In the genomic region with DNA sequence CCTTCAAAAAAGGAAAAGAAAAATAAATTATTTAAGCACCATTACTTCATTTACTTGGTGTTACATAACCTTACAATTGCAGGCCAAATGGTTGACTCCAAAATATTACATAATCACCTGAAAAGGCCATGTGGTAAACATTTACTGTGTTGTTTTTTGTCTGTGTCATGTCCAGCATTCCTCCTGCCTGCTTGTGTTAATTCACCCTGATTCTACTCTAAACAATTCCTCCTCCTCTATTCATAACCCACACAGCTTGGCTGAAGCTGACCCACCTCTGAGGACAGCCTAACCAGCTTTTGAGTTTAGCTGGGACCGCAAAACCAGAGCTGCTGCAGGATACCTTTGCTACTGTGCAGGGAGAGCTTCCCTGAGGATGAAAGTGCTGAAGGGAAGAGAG, we compare ENCODE assay signal across 24 cellular contexts. TPM values are rescaled to one million over a fixed set of nuclear protein-coding genes. Genes with fewer than 3 reads are reported as not detected.
DNase-seq lines count a peak whose midpoint lies in the region; ATAC-seq and TF ChIP-seq lines count a peak whose summit lies in the region.
"Had no signal": no experiment of that assay in that cellular context is flagged by ENCODE, and none has a peak within 500 bp of the region (broad histone marks: within the 10 kb centered on the region; RNA-seq: fewer than 3 reads in every experiment).

No MANE protein-coding gene starts in this region.

- no peak overlapping the region for H3K27ac ChIP-seq in right atrium auricular region
- no peak overlapping the region for H3K27ac ChIP-seq in thyroid gland
- H3K27ac ChIP-seq: A549, breast epithelium, left lung, PC-9, SK-N-MC had no signal

- H3K4me1 Mint-ChIP-seq in stimulated activated effector memory CD8-positive, alpha-beta T cell treated with anti-CD3 and anti-CD28 coated beads, Interleukin-12 subunit alpha, Interleukin-12 subunit beta, amount 100 ng/mL, for 72 hours, result no peaks in the 10 kb centered on the region
- H3K4me1 Mint-ChIP-seq: naive B cell had no signal

- TF ChIP-seq POLR2A in thyroid gland (IDR thresholded peaks at IDR 0.05), result no peak

- WGBS in thyroid gland, 2 donors, result 96% methylated on average over 1 of the region's 1 CpG

- H3K4me3 ChIP-seq in right atrium auricular region, result no peak overlapping the region
- H3K4me3 ChIP-seq in fibroblast of villous mesenchyme (ENCODE audit: low read depth, low read length), result no peak overlapping the region
- no peak overlapping the region for H3K4me3 ChIP-seq in thyroid gland (replicated peaks in 1 of 3)
- H3K4me3 ChIP-seq: A549, breast epithelium, left lung, PC-9, SK-N-MC had no signal

- peak overlapping the region; percentile 63 for H3K27ac Mint-ChIP-seq in stimulated activated effector memory CD8-positive, alpha-beta T cell treated with anti-CD3 and anti-CD28 coated beads, Interleukin-12 subunit alpha, Interleukin-12 subunit beta, amount 100 ng/mL, for 72 hours
- H3K27ac Mint-ChIP-seq: activated CD4-positive, alpha-beta T cell treated with anti-CD3 and anti-CD28 coated beads, Interleukin-2, amount 10 ng/mL, durations not matched to agents 7 days and 5 days; activated T-cell treated with anti-CD3 and anti-CD28 coated beads, Interleukin-2, amount 50 U/mL, for 24 hours; stimulated activated naive CD8-positive, alpha-beta T cell treated with anti-CD3 and anti-CD28 coated beads, Interleukin-15, Interleukin-2, amounts not matched to agents 100 ng/mL and 50 ng/mL, for 24 hours had no signal

- H3K9me3 ChIP-seq in right atrium auricular region (no peaks in the 10 kb centered on the region), thyroid gland (no peaks in the 10 kb centered on the region)
- H3K9me3 ChIP-seq: A549, breast epithelium, Caco-2, left lung had no signal

- no peaks in the 10 kb centered on the region for H3K4me1 ChIP-seq in right atrium auricular region
- no peaks in the 10 kb centered on the region for H3K4me1 ChIP-seq in thyroid gland
- H3K4me1 ChIP-seq: A549, breast epithelium, Caco-2, left lung had no signal

- H3K27me3 ChIP-seq in right atrium auricular region (no peaks in the 10 kb centered on the region), thyroid gland (no peaks in the 10 kb centered on the region)
- H3K27me3 ChIP-seq: breast epithelium, left lung had no signal

- TF ChIP-seq CTCF in right atrium auricular region (IDR thresholded peaks at IDR 0.05), result no peak
- TF ChIP-seq CTCF in fibroblast of villous mesenchyme (IDR thresholded peaks at IDR 0.05; ENCODE audit: insufficient read depth, low read depth, low read length), result no peak
- TF ChIP-seq CTCF in thyroid gland (IDR thresholded peaks at IDR 0.05), result no peak

- in situ Hi-C loops in ACHN (cut with HindIII; ENCODE audit: low pct_ligation_motif_present, low pct_unique_long_range_greater_than_20kb, low sequenced_read_pairs), result no loop called here

- H3K9me3 Mint-ChIP-seq in stimulated activated effector memory CD8-positive, alpha-beta T cell treated with anti-CD3 and anti-CD28 coated beads, Interleukin-12 subunit alpha, Interleukin-12 subunit beta, amount 100 ng/mL, for 72 hours, result no peaks in the 10 kb centered on the region
- H3K9me3 Mint-ChIP-seq: activated CD4-positive, alpha-beta T cell treated with anti-CD3 and anti-CD28 coated beads, Interleukin-2, amount 10 ng/mL, durations not matched to agents 7 days and 5 days; activated naive CD4-positive, alpha-beta T cell treated with anti-CD3 and anti-CD28 coated beads, Interleukin-2, amount 50 U/mL, for 72 hours; activated T-cell treated with anti-CD3 and anti-CD28 coated beads, Interleukin-2, amount 50 U/mL, for 24 hours; effector memory CD8-positive, alpha-beta T cell; naive B cell; stimulated activated naive CD8-positive, alpha-beta T cell treated with anti-CD3 and anti-CD28 coated beads, Interleukin-15, Interleukin-2, amounts not matched to agents 100 ng/mL and 50 ng/mL, for 24 hours had no signal

- DNase-seq in Right ventricle myocardium inferior (ENCODE audit: missing footprints) (no peak), right atrium auricular region (ENCODE audit: low spot score) (no peak), MV-4-11 (lab: John Stamatoyannopoulos, UW) (peak; percentile 8), fibroblast of villous mesenchyme (ENCODE audit: low read depth) (peak; percentile 87), ACHN (no peak), foreskin melanocyte (no peak), thyroid gland (no peak)
- no peak for DNase-seq in stimulated activated effector memory CD8-positive, alpha-beta T cell treated with anti-CD3 and anti-CD28 coated beads, Interleukin-12 subunit alpha, Interleukin-12 subunit beta, amount 100 ng/mL, for 72 hours (ENCODE audit: low spot score in 2 of 2)
- DNase-seq: activated CD4-positive, alpha-beta T cell treated with anti-CD3 and anti-CD28 coated beads, Interleukin-2, amount 10 ng/mL, durations not matched to agents 7 days and 5 days; activated T-cell treated with anti-CD3 and anti-CD28 coated beads, Interleukin-2, amount 50 U/mL, for 24 hours; Caco-2; effector memory CD8-positive, alpha-beta T cell; GF-D8; left lung; MM.1S; naive B cell; NCI-H2081; NCI-H524 treated with DMSO at 0.1 percent for 48 hours; PC-9 had no signal

- peaks cover 99% of the 10 kb centered on the region for H3K36me3 Mint-ChIP-seq in stimulated activated effector memory CD8-positive, alpha-beta T cell treated with anti-CD3 and anti-CD28 coated beads, Interleukin-12 subunit alpha, Interleukin-12 subunit beta, amount 100 ng/mL, for 72 hours

- no peak overlapping the region for H3K4me3 Mint-ChIP-seq in stimulated activated effector memory CD8-positive, alpha-beta T cell treated with anti-CD3 and anti-CD28 coated beads, Interleukin-12 subunit alpha, Interleukin-12 subunit beta, amount 100 ng/mL, for 72 hours
- H3K4me3 Mint-ChIP-seq: activated CD4-positive, alpha-beta T cell treated with anti-CD3 and anti-CD28 coated beads, Interleukin-2, amount 10 ng/mL, durations not matched to agents 7 days and 5 days; activated T-cell treated with anti-CD3 and anti-CD28 coated beads, Interleukin-2, amount 50 U/mL, for 24 hours; effector memory CD8-positive, alpha-beta T cell; stimulated activated naive CD8-positive, alpha-beta T cell treated with anti-CD3 and anti-CD28 coated beads, Interleukin-15, Interleukin-2, amounts not matched to agents 100 ng/mL and 50 ng/mL, for 24 hours had no signal

- ATAC-seq in Right ventricle myocardium inferior, result peak; percentile 67
- ATAC-seq in stimulated activated effector memory CD8-positive, alpha-beta T cell treated with anti-CD3 and anti-CD28 coated beads, Interleukin-12 subunit alpha, Interleukin-12 subunit beta, amount 100 ng/mL, for 72 hours, result no peak
- ATAC-seq: A549; activated naive CD4-positive, alpha-beta T cell treated with anti-CD3 and anti-CD28 coated beads, Interleukin-2, amount 50 U/mL, for 72 hours; effector memory CD8-positive, alpha-beta T cell; left lung had no signal

- H3K36me3 ChIP-seq in right atrium auricular region (peaks cover 42% of the 10 kb centered on the region), thyroid gland (peaks cover 14 to 19% of the 10 kb centered on the region in 2 donors)

- intact Hi-C loops in Right ventricle myocardium inferior (cut with DNase I) (no loop called here), thyroid gland (cut with DNase I) (no loop called here)

RNA-seq across cellular contexts. Expression of a gene that starts 35.4 kb away (rescaled TPM):
- 24.7 TPM for total RNA-seq in Right ventricle myocardium inferior
- 10 to 100 TPM; 17.7 to 27.6 TPM for total RNA-seq in right atrium auricular region
- total RNA-seq in fibroblast of villous mesenchyme, result 115 and 152 TPM in 2 replicates
- total RNA-seq in thyroid gland, result 10 to 100 TPM; 38.4 to 72.2 (median 48.8) TPM

Comparison
In these comparisons a context has a peak if more than half of its experiments do, and no peak if none do; other contexts are left out.
1. DNase-seq: peak in MV-4-11 (single experiment) and fibroblast of villous mesenchyme (single experiment); none in Right ventricle myocardium inferior (single experiment), right atrium auricular region (single experiment), stimulated activated effector memory CD8-positive, alpha-beta T cell treated with anti-CD3 and anti-CD28 coated beads, Interleukin-12 subunit alpha, Interleukin-12 subunit beta, amount 100 ng/mL, for 72 hours (0 of 2), ACHN (single experiment), foreskin melanocyte (single experiment) and thyroid gland (0 of 2).